ENCODE assay signal across 8 cellular contexts in the genomic region with DNA sequence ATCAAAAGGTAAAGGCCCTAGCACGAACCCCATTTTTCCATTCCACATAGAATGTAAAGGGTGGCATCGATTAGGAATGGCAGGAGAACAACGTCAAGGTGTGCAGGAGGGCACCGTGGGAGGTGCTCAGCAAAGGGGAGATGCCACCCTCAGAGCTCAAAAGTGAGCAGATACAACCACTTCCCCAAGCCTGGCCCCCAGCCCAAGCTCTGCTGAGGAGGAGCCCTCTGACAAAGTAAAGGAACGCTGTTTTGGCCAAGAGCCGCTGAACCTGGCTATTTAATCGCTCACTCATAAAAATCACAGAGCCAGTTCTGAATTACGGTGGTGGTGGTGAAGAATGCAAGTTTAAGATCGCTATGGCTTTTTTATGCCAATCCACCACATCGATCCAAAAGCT. TPM values are rescaled to one million over a fixed set of nuclear protein-coding genes. Genes with fewer than 3 reads are reported as not detected.
DNase-seq lines count a peak whose midpoint lies in the region; ATAC-seq and TF ChIP-seq lines count a peak whose summit lies in the region.

No MANE protein-coding gene starts in this region.

- intact Hi-C loops in prostate gland (cut with DNase I), result no loop called here

- TF ChIP-seq POLR2A in prostate gland (IDR thresholded peaks at IDR 0.05), result no peak

- ATAC-seq in HG02840 (IDR thresholded peaks at IDR 0.05; ENCODE audit: low FRiP score, unreplicated experiment), result no peak

- no peak for TF ChIP-seq CTCF in prostate gland (IDR thresholded peaks at IDR 0.05)

- no peaks in the 10 kb centered on the region for H3K9me3 ChIP-seq in esophagus (ENCODE audit: control insufficient read depth in 2 of 2, insufficient read depth in 1 of 2, low read depth in 1 of 2, low read length in 1 of 2)
- H3K9me3 ChIP-seq in prostate gland, result no peaks in the 10 kb centered on the region

- WGBS in esophagus, 2 donors, result 18 to 19% methylated on average over 10 of the region's 10 CpGs
- 18% methylated on average over 10 of the region's 10 CpGs for WGBS in prostate gland

- H3K4me1 ChIP-seq in esophagus (ENCODE audit: control insufficient read depth in 2 of 2, insufficient read depth in 2 of 2, low read length in 1 of 2) (no peaks in the 10 kb centered on the region), prostate gland (replicated peaks) (peaks cover 2% of the 10 kb centered on the region)

- no peaks in the 10 kb centered on the region for H3K36me3 ChIP-seq in esophagus (ENCODE audit: control insufficient read depth in 2 of 2, insufficient read depth in 2 of 2, low read length in 1 of 2)
- H3K36me3 ChIP-seq in prostate gland, result no peaks in the 10 kb centered on the region

- peak overlapping the region; percentile 89 to 95 for H3K27ac ChIP-seq in esophagus (ENCODE audit: low read depth in 2 of 2, low read length in 1 of 2)
- peak overlapping the region; percentile 87 to 96 for H3K27ac ChIP-seq in prostate gland

- H3K4me3 ChIP-seq in esophagus (ENCODE audit: low read depth in 1 of 2, low read length in 2 of 2) (peak overlapping the region; percentile 67 to 91), prostate gland (peak overlapping the region; percentile 60 to 95)

- DNase-seq in EH (ENCODE audit: low read depth), result peak; percentile 16
- DNase-seq in RKO (ENCODE audit: low spot score), result peak; percentile 7
- peak; percentile 29 for DNase-seq in prostate gland (ENCODE audit: low spot score)
- no peak for DNase-seq in SK-N-DZ (ENCODE audit: low spot score)
- no peak for DNase-seq in OCI-M2 (lab: John Stamatoyannopoulos, UW; ENCODE audit: unreplicated experiment)
- no peak for DNase-seq in NCI-H2081 treated with DMSO at 0.1 percent for 48 hours (lab: John Stamatoyannopoulos, UW)

- H3K27me3 ChIP-seq in esophagus (ENCODE audit: control insufficient read depth in 1 of 2, insufficient read depth in 2 of 2, low read length in 2 of 2) (no peaks in the 10 kb centered on the region), prostate gland (replicated peaks; ENCODE audit: insufficient read depth) (no peaks in the 10 kb centered on the region)

RNA-seq across cellular contexts. Expression of a gene that starts 12.4 kb away (rescaled TPM):
- polyA plus RNA-seq in esophagus, result 1 to 10 TPM; 5.1 to 8.7 TPM
- 10 to 100 TPM; 23.3 to 85.7 TPM for total RNA-seq in prostate gland
- 24.1 and 26.0 TPM in 2 replicates for polyA plus RNA-seq in SK-N-DZ (2014; cell fraction: cytosol; rRNA removed)
- polyA plus RNA-seq in SK-N-DZ (2014; cell fraction: nucleus; rRNA removed), result 9.5 and 16.5 TPM in 2 replicates

Comparison
In these comparisons a context has a peak if more than half of its experiments do, and no peak if none do; other contexts are left out.
1. DNase-seq: peak in EH (single experiment), RKO (single experiment) and prostate gland (single experiment); none in SK-N-DZ (single experiment), OCI-M2 (single experiment) and NCI-H2081 treated with DMSO at 0.1 percent for 48 hours (single experiment).